Comparison of ENCODE assay signal across 22 cellular contexts in genomic region chr16:79632289-79632688, GRCh38. TPM values are rescaled to one million over a fixed set of nuclear protein-coding genes. Genes with fewer than 3 reads are reported as not detected.
DNase-seq lines count a peak whose midpoint lies in the region; ATAC-seq and TF ChIP-seq lines count a peak whose summit lies in the region.
"Had no signal": no experiment of that assay in that cellular context is flagged by ENCODE, and none has a peak within 500 bp of the region (broad histone marks: within the 10 kb centered on the region; RNA-seq: fewer than 3 reads in every experiment).

No MANE protein-coding gene starts in this region.

- H3K27ac Mint-ChIP-seq in natural killer cell treated with Interleukin-12 subunit alpha and Interleukin-12 subunit beta and Interleukin-15 and Interleukin-18, amount 100 ng/mL, for 72 hours, result peak overlapping the region; percentile 24 to 77
- no peak overlapping the region for H3K27ac Mint-ChIP-seq in natural killer cell
- H3K27ac Mint-ChIP-seq: progenitor cell of endocrine pancreas; stimulated activated memory B cell treated with anti-CD40 and anti-IgM and Interleukin-4, amounts not matched to agents 10 μg/mL and 1 μg/mL and 100 μg/mL, for 72 hours had no signal

- TF ChIP-seq EP300 in suprapubic skin (IDR thresholded peaks at IDR 0.05), result no peak

- H3K36me3 ChIP-seq in suprapubic skin, result no peaks in the 10 kb centered on the region
- H3K36me3 ChIP-seq: tibial artery had no signal

- peak; percentile 72 to 82 for ATAC-seq in natural killer cell treated with Interleukin-12 subunit alpha and Interleukin-12 subunit beta and Interleukin-15 and Interleukin-18, amount 100 ng/mL, for 72 hours
- ATAC-seq in natural killer cell, result no peak
- ATAC-seq: naive thymus-derived CD8-positive, alpha-beta T cell; Panc1; stimulated activated memory B cell treated with anti-CD40 and anti-IgM and Interleukin-4, amounts not matched to agents 10 μg/mL and 1 μg/mL and 100 μg/mL, for 72 hours had no signal

- H3K4me3 ChIP-seq in epithelial cell of esophagus (ENCODE audit: low read length) (no peak overlapping the region), suprapubic skin (no peak overlapping the region)
- H3K4me3 ChIP-seq: coronary artery, GM23248, lung, tibial artery had no signal

- H3K9me3 ChIP-seq in suprapubic skin, result no peaks in the 10 kb centered on the region
- H3K9me3 ChIP-seq: tibial artery had no signal

- no peaks in the 10 kb centered on the region for H3K27me3 ChIP-seq in suprapubic skin
- H3K27me3 ChIP-seq: tibial artery had no signal

- H3K4me3 Mint-ChIP-seq in natural killer cell treated with Interleukin-12 subunit alpha and Interleukin-12 subunit beta and Interleukin-15 and Interleukin-18, amount 100 ng/mL, for 72 hours, result peak overlapping the region; percentile 78
- H3K4me3 Mint-ChIP-seq in natural killer cell, result no peak overlapping the region
- H3K4me3 Mint-ChIP-seq: naive thymus-derived CD8-positive, alpha-beta T cell; stimulated activated memory B cell treated with anti-CD40 and anti-IgM and Interleukin-4, amounts not matched to agents 10 μg/mL and 1 μg/mL and 100 μg/mL, for 72 hours had no signal

- no peak for TF ChIP-seq POLR2A in suprapubic skin (IDR thresholded peaks at IDR 0.05)

- 40% methylated on average over 7 of the region's 7 CpGs for WGBS in suprapubic skin

- DNase-seq in natural killer cell treated with Interleukin-12 subunit alpha and Interleukin-12 subunit beta and Interleukin-15 and Interleukin-18, amount 100 ng/mL, for 72 hours (ENCODE audit: low spot score), result peak; percentile 71
- DNase-seq in natural killer cell (no peak), RPMI7951 (ENCODE audit: low read depth) (peak; percentile 71), epithelial cell of esophagus (ENCODE audit: low read depth) (peak; percentile 67), suprapubic skin (ENCODE audit: low spot score in 2 of 2) (no peak), inferior parietal cortex (ENCODE audit: extremely low spot score) (no peak), NCI-H2081 (lab: John Stamatoyannopoulos, UW) (no peak), cerebellar nuclear complex (lab: John Stamatoyannopoulos, UW) (no peak)
- DNase-seq: activated gamma-delta T cell treated with Interleukin-2 at 50 U/mL for 16 hours; Calu3; foreskin fibroblast; GM23248; IMR-90; naive thymus-derived CD8-positive, alpha-beta T cell; NCI-H1105; NCI-H774 had no signal

- H3K36me3 Mint-ChIP-seq in natural killer cell treated with Interleukin-12 subunit alpha and Interleukin-12 subunit beta and Interleukin-15 and Interleukin-18, amount 100 ng/mL, for 72 hours, result peaks cover 6% of the 10 kb centered on the region
- no peaks in the 10 kb centered on the region for H3K36me3 Mint-ChIP-seq in natural killer cell
- H3K36me3 Mint-ChIP-seq: naive thymus-derived CD8-positive, alpha-beta T cell; stimulated activated memory B cell treated with anti-CD40 and anti-IgM and Interleukin-4, amounts not matched to agents 10 μg/mL and 1 μg/mL and 100 μg/mL, for 72 hours had no signal

- TF ChIP-seq CTCF in natural killer cell (IDR thresholded peaks at IDR 0.05) (no peak), epithelial cell of esophagus (IDR thresholded peaks at IDR 0.05; ENCODE audit: insufficient read depth, low read depth, low read length, missing control alignments) (no peak), suprapubic skin (IDR thresholded peaks at IDR 0.05) (no peak)

- no peaks in the 10 kb centered on the region for H3K9me3 Mint-ChIP-seq in natural killer cell treated with Interleukin-12 subunit alpha and Interleukin-12 subunit beta and Interleukin-15 and Interleukin-18, amount 100 ng/mL, for 72 hours
- H3K9me3 Mint-ChIP-seq in natural killer cell, result no peaks in the 10 kb centered on the region
- H3K9me3 Mint-ChIP-seq: stimulated activated memory B cell treated with anti-CD40 and anti-IgM and Interleukin-4, amounts not matched to agents 10 μg/mL and 1 μg/mL and 100 μg/mL, for 72 hours had no signal

- H3K4me1 Mint-ChIP-seq in natural killer cell treated with Interleukin-12 subunit alpha and Interleukin-12 subunit beta and Interleukin-15 and Interleukin-18, amount 100 ng/mL, for 72 hours (ENCODE audit: low read depth in 2 of 2), result peaks cover 33 to 56% of the 10 kb centered on the region in 2 donors
- peaks cover 17 to 21% of the 10 kb centered on the region in 2 donors for H3K4me1 Mint-ChIP-seq in natural killer cell

- intact Hi-C loops in natural killer cell (cut with micrococcal nuclease), result no loop called here

- H3K27ac ChIP-seq in suprapubic skin, result peak overlapping the region; percentile 76
- H3K27ac ChIP-seq: coronary artery, GM23248, tibial artery had no signal

- H3K4me1 ChIP-seq in suprapubic skin, result peaks cover 17% of the 10 kb centered on the region
- H3K4me1 ChIP-seq: tibial artery had no signal

- H3K27me3 Mint-ChIP-seq in natural killer cell treated with Interleukin-12 subunit alpha and Interleukin-12 subunit beta and Interleukin-15 and Interleukin-18, amount 100 ng/mL, for 72 hours, result peaks cover 0 to 7% of the 10 kb centered on the region in 2 donors
- H3K27me3 Mint-ChIP-seq in natural killer cell (ENCODE audit: low read depth in 2 of 2), result peaks cover 0 to 7% of the 10 kb centered on the region in 2 donors

RNA-seq across cellular contexts. Expression of gene MAF, which starts 31.8 kb away (rescaled TPM):
- total RNA-seq in natural killer cell treated with Interleukin-12 subunit alpha and Interleukin-12 subunit beta and Interleukin-15 and Interleukin-18, amount 100 ng/mL, for 72 hours, result 10 to 100 TPM in 1 of 2 donors, 1 to 10 TPM in 1; 5.6 to 41.9 TPM
- total RNA-seq in natural killer cell (10 to 100 TPM; 24.0 to 50.1 (median 27.1) TPM), suprapubic skin (100 to 1,000 TPM in 3 of 4 donors, 10 to 100 TPM in 1; 83.6 to 135 (median 114) TPM)
- 0.48 and 0.88 TPM in 2 replicates for total RNA-seq in RPMI7951 (2014; rRNA removed; shearing (Covaris generic))

Comparison
In these comparisons a context has a peak if more than half of its experiments do, and no peak if none do; other contexts are left out.
1. ATAC-seq: peak in natural killer cell treated with Interleukin-12 subunit alpha and Interleukin-12 subunit beta and Interleukin-15 and Interleukin-18, amount 100 ng/mL, for 72 hours (2 of 2); none in natural killer cell (0 of 3).
2. DNase-seq: peak in natural killer cell treated with Interleukin-12 subunit alpha and Interleukin-12 subunit beta and Interleukin-15 and Interleukin-18, amount 100 ng/mL, for 72 hours (single experiment), RPMI7951 (single experiment) and epithelial cell of esophagus (single experiment); none in natural killer cell (single experiment), suprapubic skin (0 of 2), inferior parietal cortex (single experiment), NCI-H2081 (0 of 2) and cerebellar nuclear complex (0 of 2).
3. H3K27ac Mint-ChIP-seq: peak in natural killer cell treated with Interleukin-12 subunit alpha and Interleukin-12 subunit beta and Interleukin-15 and Interleukin-18, amount 100 ng/mL, for 72 hours (2 of 2); none in natural killer cell (0 of 2).